8 cellular contexts compared by ENCODE assay signal in genomic region chr13:32315255-32316029, GRCh38. TPM values are rescaled to one million over a fixed set of nuclear protein-coding genes. Genes with fewer than 3 reads are reported as not detected.
DNase-seq lines count a peak whose midpoint lies in the region; ATAC-seq and TF ChIP-seq lines count a peak whose summit lies in the region.

Gene BRCA2 (plus strand): TSS chr13:32315508. CDS start chr13:32316461, 953 bp downstream.
Gene ZAR1L (minus strand): TSS chr13:32315363. CDS start chr13:32311925, 3,438 bp downstream.

- H3K4me1 ChIP-seq in mucosa of rectum (ENCODE audit: control insufficient read depth in 2 of 2, insufficient read depth in 2 of 2, low read length in 2 of 2): peaks cover 0 to 2% of the 10 kb centered on the region in 2 donors

- H3K4me3 ChIP-seq in epithelial cell of proximal tubule (ENCODE audit: low read depth, low read length) (peak within 1 kb of the TSS; percentile 70), mucosa of rectum (ENCODE audit: low read length in 2 of 2) (peak within 1 kb of the TSS; percentile 81 to 96)

- no peaks in the 10 kb centered on the region for H3K27me3 ChIP-seq in mucosa of rectum (ENCODE audit: control insufficient read depth in 2 of 2, insufficient read depth in 2 of 2, low read length in 2 of 2)

- DNase-seq in DMS 273 (lab: John Stamatoyannopoulos, UW; ENCODE audit: unreplicated experiment) (peak; percentile 95), HUDEP-2 (lab: John Stamatoyannopoulos, UW; ENCODE audit: unreplicated experiment in 76 of 76) (peak in 75 of 76 experiments; percentile 21 to 89 (median 76)), OCI-M1 (lab: John Stamatoyannopoulos, UW) (peak; percentile 94), activated T-cell treated with anti-CD3 and anti-CD28 coated beads for 48 hours (ENCODE audit: low read depth) (peak; percentile 84), epithelial cell of proximal tubule (ENCODE audit: low read depth) (peak; percentile 33)
- peak; percentile 84 for DNase-seq in stimulated activated CD8-positive, alpha-beta memory T cell treated with anti-CD3 and anti-CD28 coated beads, Interleukin-4, amount 100 ng/mL, for 24 hours (ENCODE audit: low read depth)

- TF ChIP-seq CTCF in epithelial cell of proximal tubule (conservative IDR thresholded peaks at IDR 0.05; ENCODE audit: low read depth, low read length): no peak

- ATAC-seq in GM21390 (IDR thresholded peaks at IDR 0.05; ENCODE audit: unreplicated experiment): peak; percentile 94

- no peaks in the 10 kb centered on the region for H3K36me3 ChIP-seq in mucosa of rectum (ENCODE audit: control insufficient read depth in 2 of 2, insufficient read depth in 2 of 2, low read length in 2 of 2)

- H3K9ac ChIP-seq in mucosa of rectum (ENCODE audit: low read depth in 1 of 2, low read length in 2 of 2): peak within 1 kb of the TSS; percentile 93 to 97

- H3K27ac ChIP-seq in mucosa of rectum (ENCODE audit: low read depth in 2 of 2, low read length in 2 of 2): peak within 1 kb of the TSS; percentile 92 to 97

- no peaks in the 10 kb centered on the region for H3K9me3 ChIP-seq in mucosa of rectum (ENCODE audit: control insufficient read depth in 2 of 2, low read length in 2 of 2)

RNA-seq across cellular contexts. Expression of gene BRCA2, which starts in this region (rescaled TPM):
- total RNA-seq in epithelial cell of proximal tubule: 7.6 and 10.1 TPM in 2 replicates

RNA-seq across cellular contexts. Expression of gene ZAR1L, which starts in this region (rescaled TPM):
- total RNA-seq in epithelial cell of proximal tubule: not detected in 2 replicates

Comparison
In these comparisons a context has a peak if more than half of its experiments do, and no peak if none do; other contexts are left out.
1. Peak in every context shown above with its lines: DNase-seq, ATAC-seq, H3K4me3 ChIP-seq and H3K27ac ChIP-seq.
2. DNase-seq: peak in every context shown above with its lines; median percentile 95 in DMS 273; 94 in OCI-M1; 84 in activated T-cell treated with anti-CD3 and anti-CD28 coated beads for 48 hours; 84 in stimulated activated CD8-positive, alpha-beta memory T cell treated with anti-CD3 and anti-CD28 coated beads, Interleukin-4, amount 100 ng/mL, for 24 hours; 76 in HUDEP-2; 33 in epithelial cell of proximal tubule.